Comparison of ENCODE assay signal across 1 cellular context in genomic region chr4:177907736-177908424, GRCh38.
TF ChIP-seq lines count a peak whose summit lies in the region.

No MANE protein-coding gene starts in this region.

TF ChIP-seq in GM23338, 12 proteins besides CTCF, POLR2A, EP300 and RAD21 (continued from another document):
- TF ChIP-seq REST (IDR thresholded peaks at IDR 0.05; ENCODE audit: unreplicated experiment) (no peak), ZNF331 (CRISPR knock-in tag; IDR thresholded peaks at IDR 0.05; ENCODE audit: low read depth) (no peak), CREB1 (CRISPR knock-in tag; IDR thresholded peaks at IDR 0.05; ENCODE audit: low read depth) (no peak), NANOG (IDR thresholded peaks at IDR 0.05; ENCODE audit: borderline replicate concordance) (no peak), ZNF462 (CRISPR knock-in tag; IDR thresholded peaks at IDR 0.05) (no peak)
